In the genomic region with DNA sequence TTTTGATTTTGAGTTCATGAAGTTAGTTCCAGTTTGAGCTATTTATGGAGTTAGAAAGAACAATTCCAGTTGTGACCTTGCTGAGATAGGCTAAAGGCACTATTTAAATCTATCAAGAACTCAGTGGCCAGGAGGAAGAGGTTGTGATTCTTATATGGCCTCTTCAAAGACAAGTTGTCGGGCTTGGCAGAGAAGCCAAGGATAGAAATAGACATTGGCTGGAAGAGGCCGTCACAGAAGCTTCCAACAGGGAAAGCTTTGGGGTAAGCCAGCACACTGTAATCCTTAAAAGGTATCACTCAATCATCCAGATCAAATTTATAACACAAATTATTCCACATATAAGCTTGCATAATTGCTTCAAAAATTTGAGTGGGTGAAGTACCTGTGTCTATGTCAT, we compare ENCODE assay signal across 19 cellular contexts.
DNase-seq lines count a peak whose midpoint lies in the region; ATAC-seq and TF ChIP-seq lines count a peak whose summit lies in the region.
"Had no signal": no experiment of that assay in that cellular context is flagged by ENCODE, and none has a peak within 500 bp of the region (broad histone marks: within the 10 kb centered on the region; RNA-seq: fewer than 3 reads in every experiment).

No MANE protein-coding gene starts in this region.

- 45% methylated on average over 2 of the region's 2 CpGs for whole genome bisulfite sequencing in right cardiac atrium
- 45 to 48% methylated on average over 2 of the region's 2 CpGs for WGBS in thyroid gland, 2 donors

- H3K4me3 ChIP-seq in cardiac muscle cell (no peak overlapping the region), right cardiac atrium (ENCODE audit: low read length) (no peak overlapping the region), thyroid gland (replicated peaks in 1 of 3) (no peak overlapping the region), H7 (ENCODE audit: insufficient read depth, low read depth, low read length) (no peak overlapping the region)

- H3K4me1 ChIP-seq in cardiac muscle cell (ENCODE audit: low read depth), result peaks cover 5% of the 10 kb centered on the region
- H3K4me1 ChIP-seq in right cardiac atrium (ENCODE audit: control insufficient read depth, insufficient read depth, low read length), result peaks cover 4% of the 10 kb centered on the region
- no peaks in the 10 kb centered on the region for H3K4me1 ChIP-seq in thyroid gland

- intact Hi-C loops in right cardiac atrium (cut with DNase I), result no loop called here
- intact Hi-C loops in thyroid gland (cut with DNase I), result no loop called here

- H3K27ac ChIP-seq in cardiac muscle cell (peak overlapping the region; percentile 17), right cardiac atrium (ENCODE audit: low read length) (peak overlapping the region; percentile 72), thyroid gland (peak overlapping the region in 1 of 3 donors; percentile 7)
- H3K27ac ChIP-seq: KMS-11, RWPE1 had no signal

- ATAC-seq in right cardiac atrium, result peak; percentile 85 to 86
- ATAC-seq: HCT116 had no signal

- DNase-seq in cerebellar cortex (ENCODE audit: low spot score), result peak; percentile 60
- peak in 1 of 2 donors; percentile 20 for DNase-seq in cardiac muscle cell (ENCODE audit: low read depth in 1 of 2, low spot score in 1 of 2)
- DNase-seq in right cardiac atrium, result no peak
- peak; percentile 16 to 32 for DNase-seq in thyroid gland
- DNase-seq in H7, result no peak
- DNase-seq in activated naive CD4-positive, alpha-beta T cell (lab: John Stamatoyannopoulos, UW), result no peak
- no peak for DNase-seq in NCI-H510A treated with DMSO at 0.1 percent for 48 hours (lab: John Stamatoyannopoulos, UW)
- DNase-seq: GDM1, GOT3, IMR-90, NCI-H1092 treated with DMSO at 0.1 percent for 48 hours, NCI-H1436 treated with DMSO at 0.1 percent for 48 hours, NCI-H1930, NCI-H2227 treated with DMSO at 0.1 percent for 48 hours, NCI-H510A, NCI-H748 treated with DMSO at 0.1 percent for 48 hours had no signal

- no peak for TF ChIP-seq CTCF in cardiac muscle cell (IDR thresholded peaks at IDR 0.05; ENCODE audit: low read depth, low read length)
- no peak for TF ChIP-seq CTCF in thyroid gland (IDR thresholded peaks at IDR 0.05)

- peaks cover 55% of the 10 kb centered on the region for H3K36me3 ChIP-seq in cardiac muscle cell
- peaks cover 75 to 84% of the 10 kb centered on the region in 2 donors for H3K36me3 ChIP-seq in thyroid gland
- no peaks in the 10 kb centered on the region for H3K36me3 ChIP-seq in H7 (replicated peaks; ENCODE audit: control insufficient read depth, insufficient read depth, low read length)

- H3K9me3 ChIP-seq in cardiac muscle cell (ENCODE audit: low read depth) (no peaks in the 10 kb centered on the region), right cardiac atrium (ENCODE audit: control insufficient read depth, low read length) (no peaks in the 10 kb centered on the region), thyroid gland (no peaks in the 10 kb centered on the region)

- no peaks in the 10 kb centered on the region for H3K27me3 ChIP-seq in cardiac muscle cell
- H3K27me3 ChIP-seq in right cardiac atrium (ENCODE audit: control insufficient read depth, insufficient read depth), result no peaks in the 10 kb centered on the region
- H3K27me3 ChIP-seq in thyroid gland, result no peaks in the 10 kb centered on the region
- H3K27me3 ChIP-seq in H7 (ENCODE audit: control insufficient read depth, insufficient read depth, low read length), result no peaks in the 10 kb centered on the region

- no peak for TF ChIP-seq POLR2A in thyroid gland (IDR thresholded peaks at IDR 0.05)

Comparison
In these comparisons a context has a peak if more than half of its experiments do, and no peak if none do; other contexts are left out.
1. DNase-seq: peak in cerebellar cortex (single experiment) and thyroid gland (2 of 2); none in right cardiac atrium (0 of 3), H7 (single experiment), activated naive CD4-positive, alpha-beta T cell (0 of 4) and NCI-H510A treated with DMSO at 0.1 percent for 48 hours (single experiment).